In genomic region chr5:35003018-35003957, GRCh38 we compare ENCODE assay signal across 8 cellular contexts.
A peak's percentile ranks its signal among the peaks of the same experiment; 100 is the strongest.
DNase-seq lines count a peak whose midpoint lies in the region; ATAC-seq lines count a peak whose summit lies in the region.

No MANE protein-coding gene starts in this region.

- ATAC-seq in activated CD4-positive, CD25-positive, alpha-beta regulatory T cell treated with anti-CD3 and anti-CD28 coated beads, Interleukin-2, amount 50 U/mL, for 24 hours = no peak
- ATAC-seq in HG02678 (IDR thresholded peaks at IDR 0.05; ENCODE audit: unreplicated experiment) = peak; percentile 80

- peak; percentile 1 to 47 (median 20) for DNase-seq in activated CD4-positive, CD25-positive, alpha-beta regulatory T cell (lab: John Stamatoyannopoulos, UW)
- DNase-seq in NCI-H187 treated with DMSO at 0.1 percent for 48 hours (lab: John Stamatoyannopoulos, UW) (peak; percentile 12), T1000 (lab: John Stamatoyannopoulos, UW) (peak; percentile 43), astrocyte of the hippocampus (ENCODE audit: low read depth, low spot score) (peak; percentile 70), iPS-NIHi11 (ENCODE audit: low spot score) (peak; percentile 87)
- DNase-seq in stimulated activated CD4-positive, alpha-beta T cell treated with anti-CD3 and anti-CD28 coated beads, Interleukin-15, amount 100 ng/mL, for 48 hours (ENCODE audit: low read depth in 2 of 2) = peak; percentile 13 to 46

Comparison
In these comparisons a context has a peak if more than half of its experiments do, and no peak if none do; other contexts are left out.
1. DNase-seq: peak in every context shown above with its lines; median percentile 87 in iPS-NIHi11; 70 in astrocyte of the hippocampus; 43 in T1000; 30 in stimulated activated CD4-positive, alpha-beta T cell treated with anti-CD3 and anti-CD28 coated beads, Interleukin-15, amount 100 ng/mL, for 48 hours; 20 in activated CD4-positive, CD25-positive, alpha-beta regulatory T cell; 12 in NCI-H187 treated with DMSO at 0.1 percent for 48 hours.